ENCODE assay signal across 16 cellular contexts in genomic region chr6:15343490-15344185, GRCh38.
A peak's percentile ranks its signal among the peaks of the same experiment; 100 is the strongest.
DNase-seq lines count a peak whose midpoint lies in the region; ATAC-seq and TF ChIP-seq lines count a peak whose summit lies in the region.
"Had no signal": no experiment of that assay in that cellular context is flagged by ENCODE, and none has a peak within 500 bp of the region (broad histone marks: within the 10 kb centered on the region; RNA-seq: fewer than 3 reads in every experiment).

No MANE protein-coding gene starts in this region.

- peak overlapping the region; percentile 64 for H3K27ac Mint-ChIP-seq in activated T-cell treated with anti-CD3 and anti-CD28 coated beads, Interleukin-2, amount 50 U/mL, for 72 hours
- H3K27ac Mint-ChIP-seq in activated T-helper 17 cell treated with anti-CD3 and anti-CD28 coated beads, Interleukin-2, amount 50 U/mL, for 72 hours, result no peak overlapping the region
- peak overlapping the region; percentile 63 to 73 for H3K27ac Mint-ChIP-seq in natural killer cell treated with Interleukin-12 subunit alpha and Interleukin-12 subunit beta and Interleukin-15 and Interleukin-18, amount 100 ng/mL, for 72 hours

- no peaks in the 10 kb centered on the region for H3K4me1 ChIP-seq in ovary (ENCODE audit: insufficient read depth)

- TF ChIP-seq CTCF in ovary (IDR thresholded peaks at IDR 0.05), result no peak

- no peak overlapping the region for H3K4me3 ChIP-seq in ovary
- H3K4me3 ChIP-seq: testis had no signal

- peaks cover 87% of the 10 kb centered on the region for H3K4me1 Mint-ChIP-seq in activated T-cell treated with anti-CD3 and anti-CD28 coated beads, Interleukin-2, amount 50 U/mL, for 72 hours (ENCODE audit: low read depth)
- H3K4me1 Mint-ChIP-seq in activated T-cell treated with anti-CD3 and anti-CD28 coated beads, Interleukin-2, amount 50 U/mL, for 4 hours (ENCODE audit: low read depth), result peaks cover 78% of the 10 kb centered on the region
- H3K4me1 Mint-ChIP-seq in activated T-helper 17 cell treated with anti-CD3 and anti-CD28 coated beads, Interleukin-2, amount 50 U/mL, for 72 hours, result peaks cover 58% of the 10 kb centered on the region
- peaks cover 59 to 67% of the 10 kb centered on the region in 2 donors for H3K4me1 Mint-ChIP-seq in natural killer cell treated with Interleukin-12 subunit alpha and Interleukin-12 subunit beta and Interleukin-15 and Interleukin-18, amount 100 ng/mL, for 72 hours (ENCODE audit: low read depth in 2 of 2)

- H3K36me3 Mint-ChIP-seq in activated T-cell treated with anti-CD3 and anti-CD28 coated beads, Interleukin-2, amount 50 U/mL, for 72 hours (ENCODE audit: insufficient read depth in 2 of 2), result peaks cover 0 to 2% of the 10 kb centered on the region in 2 donors
- H3K36me3 Mint-ChIP-seq in activated T-cell treated with anti-CD3 and anti-CD28 coated beads, Interleukin-2, amount 50 U/mL, for 4 hours (ENCODE audit: insufficient read depth), result no peaks in the 10 kb centered on the region
- H3K36me3 Mint-ChIP-seq in activated T-helper 17 cell treated with anti-CD3 and anti-CD28 coated beads, Interleukin-2, amount 50 U/mL, for 72 hours (ENCODE audit: low read depth), result peaks cover 31% of the 10 kb centered on the region
- no peaks in the 10 kb centered on the region for H3K36me3 Mint-ChIP-seq in natural killer cell treated with Interleukin-12 subunit alpha and Interleukin-12 subunit beta and Interleukin-15 and Interleukin-18, amount 100 ng/mL, for 72 hours

- H3K27me3 Mint-ChIP-seq in activated T-cell treated with anti-CD3 and anti-CD28 coated beads, Interleukin-2, amount 50 U/mL, for 72 hours (ENCODE audit: low read depth), result no peaks in the 10 kb centered on the region
- H3K27me3 Mint-ChIP-seq in activated T-cell treated with anti-CD3 and anti-CD28 coated beads, Interleukin-2, amount 50 U/mL, for 4 hours (ENCODE audit: low read depth), result no peaks in the 10 kb centered on the region
- no peaks in the 10 kb centered on the region for H3K27me3 Mint-ChIP-seq in activated T-helper 17 cell treated with anti-CD3 and anti-CD28 coated beads, Interleukin-2, amount 50 U/mL, for 72 hours
- H3K27me3 Mint-ChIP-seq in natural killer cell treated with Interleukin-12 subunit alpha and Interleukin-12 subunit beta and Interleukin-15 and Interleukin-18, amount 100 ng/mL, for 72 hours, result no peaks in the 10 kb centered on the region

- H3K36me3 ChIP-seq in ovary, result no peaks in the 10 kb centered on the region

- no peak for DNase-seq in activated T-cell treated with anti-CD3 and anti-CD28 coated beads, Interleukin-2, amount 50 U/mL, for 72 hours
- DNase-seq in activated T-cell treated with anti-CD3 and anti-CD28 coated beads, Interleukin-2, amount 50 U/mL, for 4 hours, result no peak
- DNase-seq in NCI-H524 (lab: John Stamatoyannopoulos, UW) (peak; percentile 34 to 78), ovary (no peak)
- no peak for DNase-seq in natural killer cell treated with Interleukin-12 subunit alpha and Interleukin-12 subunit beta and Interleukin-15 and Interleukin-18, amount 100 ng/mL, for 72 hours (ENCODE audit: low spot score)
- no peak for DNase-seq in stimulated activated CD4-positive, alpha-beta T cell treated with anti-CD3 and anti-CD28 coated beads, Interleukin-12 subunit alpha, Interleukin-12 subunit beta, amount 100 ng/mL, for 4 hours
- DNase-seq: activated CD4-positive, CD25-positive, alpha-beta regulatory T cell; activated T-cell treated with anti-CD3 and anti-CD28 coated beads, Interleukin-2, amount 50 U/mL, for 1 hour; DMS53; effector CD8-positive, alpha-beta T cell; midbrain; NCI-H2029 treated with DMSO at 0.1 percent for 48 hours; SIG-M5; testis had no signal

- intact Hi-C loops in ovary (cut with DNase I), result no loop called here

- H3K9me3 Mint-ChIP-seq in activated T-cell treated with anti-CD3 and anti-CD28 coated beads, Interleukin-2, amount 50 U/mL, for 72 hours, result no peaks in the 10 kb centered on the region
- no peaks in the 10 kb centered on the region for H3K9me3 Mint-ChIP-seq in activated T-cell treated with anti-CD3 and anti-CD28 coated beads, Interleukin-2, amount 50 U/mL, for 4 hours
- no peaks in the 10 kb centered on the region for H3K9me3 Mint-ChIP-seq in activated T-helper 17 cell treated with anti-CD3 and anti-CD28 coated beads, Interleukin-2, amount 50 U/mL, for 72 hours
- H3K9me3 Mint-ChIP-seq in natural killer cell treated with Interleukin-12 subunit alpha and Interleukin-12 subunit beta and Interleukin-15 and Interleukin-18, amount 100 ng/mL, for 72 hours, result no peaks in the 10 kb centered on the region

- no peak for TF ChIP-seq POLR2A in ovary (IDR thresholded peaks at IDR 0.05)

- no peaks in the 10 kb centered on the region for H3K27me3 ChIP-seq in ovary
- H3K27me3 ChIP-seq: testis had no signal

- no peak for TF ChIP-seq EP300 in ovary (IDR thresholded peaks at IDR 0.05)

- WGBS in ovary, 3 donors, result 83 to 88% (median 84%) methylated on average over 7 of the region's 7 CpGs

- no peaks in the 10 kb centered on the region for H3K9me3 ChIP-seq in ovary
- H3K9me3 ChIP-seq: testis had no signal

- ATAC-seq in activated T-cell treated with anti-CD3 and anti-CD28 coated beads, Interleukin-2, amount 50 U/mL, for 72 hours (replicated peaks in 1 of 2), result peak in 1 of 2 donors; percentile 12
- no peak for ATAC-seq in activated T-cell treated with anti-CD3 and anti-CD28 coated beads, Interleukin-2, amount 50 U/mL, for 4 hours
- no peak for ATAC-seq in activated T-helper 17 cell treated with anti-CD3 and anti-CD28 coated beads, Interleukin-2, amount 50 U/mL, for 72 hours (replicated peaks)
- no peak for ATAC-seq in natural killer cell treated with Interleukin-12 subunit alpha and Interleukin-12 subunit beta and Interleukin-15 and Interleukin-18, amount 100 ng/mL, for 72 hours
- ATAC-seq in HG03571 (IDR thresholded peaks at IDR 0.05; ENCODE audit: unreplicated experiment), result no peak

- H3K4me3 Mint-ChIP-seq in activated T-cell treated with anti-CD3 and anti-CD28 coated beads, Interleukin-2, amount 50 U/mL, for 72 hours, result peak overlapping the region in 1 of 2 donors; percentile 53
- no peak overlapping the region for H3K4me3 Mint-ChIP-seq in activated T-cell treated with anti-CD3 and anti-CD28 coated beads, Interleukin-2, amount 50 U/mL, for 4 hours
- peak overlapping the region; percentile 28 for H3K4me3 Mint-ChIP-seq in activated T-helper 17 cell treated with anti-CD3 and anti-CD28 coated beads, Interleukin-2, amount 50 U/mL, for 72 hours
- peak overlapping the region; percentile 16 for H3K4me3 Mint-ChIP-seq in natural killer cell treated with Interleukin-12 subunit alpha and Interleukin-12 subunit beta and Interleukin-15 and Interleukin-18, amount 100 ng/mL, for 72 hours

- no peak overlapping the region for H3K27ac ChIP-seq in ovary
- H3K27ac ChIP-seq: testis had no signal

Comparison
In these comparisons a context has a peak if more than half of its experiments do, and no peak if none do; other contexts are left out.
1. DNase-seq: peak in NCI-H524 (2 of 2); none in activated T-cell treated with anti-CD3 and anti-CD28 coated beads, Interleukin-2, amount 50 U/mL, for 72 hours (0 of 2), activated T-cell treated with anti-CD3 and anti-CD28 coated beads, Interleukin-2, amount 50 U/mL, for 4 hours (single experiment), natural killer cell treated with Interleukin-12 subunit alpha and Interleukin-12 subunit beta and Interleukin-15 and Interleukin-18, amount 100 ng/mL, for 72 hours (single experiment), stimulated activated CD4-positive, alpha-beta T cell treated with anti-CD3 and anti-CD28 coated beads, Interleukin-12 subunit alpha, Interleukin-12 subunit beta, amount 100 ng/mL, for 4 hours (single experiment) and ovary (0 of 5).